11 cellular contexts compared by ENCODE assay signal in the genomic region with DNA sequence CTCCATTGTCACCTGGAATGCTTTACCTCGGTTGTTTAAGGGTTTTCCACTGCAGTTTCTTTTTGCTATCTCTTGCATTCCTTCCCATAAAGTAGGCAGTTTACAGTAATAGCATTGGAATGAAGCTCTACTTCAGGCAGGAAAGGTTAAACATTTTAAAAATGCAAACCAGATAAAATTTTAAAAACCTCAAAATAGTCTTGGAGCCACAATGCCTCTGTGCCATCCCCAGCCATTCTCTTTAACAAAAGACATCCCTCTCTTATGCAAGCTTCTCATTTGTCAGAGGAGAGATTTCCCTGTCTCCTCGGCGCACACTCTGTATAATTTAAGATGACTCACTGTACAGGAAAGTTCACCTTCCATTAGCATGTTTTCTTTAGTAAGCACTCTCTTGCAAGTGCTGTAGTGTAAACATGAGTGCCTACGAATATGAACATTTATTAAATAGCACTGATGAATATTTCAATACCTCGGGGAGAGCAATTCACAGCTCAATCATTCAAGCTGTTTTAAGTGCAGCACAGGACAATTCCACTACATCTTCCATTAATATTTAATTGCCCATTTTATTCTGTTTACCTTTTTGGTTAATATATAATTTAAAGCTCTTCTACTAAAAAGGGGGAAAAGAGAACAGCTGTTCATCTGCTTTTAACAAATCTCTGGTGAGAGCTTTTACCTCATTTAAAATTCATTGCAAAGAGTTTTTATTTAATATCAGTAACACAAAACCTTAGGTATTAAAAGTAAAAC.
A peak's percentile ranks its signal among the peaks of the same experiment; 100 is the strongest.
DNase-seq lines count a peak whose midpoint lies in the region; ATAC-seq and TF ChIP-seq lines count a peak whose summit lies in the region.
"Had no signal": no experiment of that assay in that cellular context is flagged by ENCODE, and none has a peak within 500 bp of the region (broad histone marks: within the 10 kb centered on the region; RNA-seq: fewer than 3 reads in every experiment).

No MANE protein-coding gene starts in this region.

- H3K4me3 Mint-ChIP-seq in HFFc6 = peak overlapping the region; percentile 68
- H3K4me3 Mint-ChIP-seq: CD4-positive, CD25-positive, alpha-beta regulatory T cell had no signal

- H3K4me1 Mint-ChIP-seq in HFFc6 (ENCODE audit: low read depth) = peaks cover 53% of the 10 kb centered on the region
- H3K4me1 Mint-ChIP-seq: CD4-positive, CD25-positive, alpha-beta regulatory T cell had no signal

- DNase-seq in HFFc6 (peak; percentile 86), islet precursor cell (peak; percentile 70), right atrium auricular region (ENCODE audit: low spot score) (no peak), T-helper 9 cell (no peak), NCI-H82 treated with DMSO at 0.1 percent for 48 hours (lab: John Stamatoyannopoulos, UW; ENCODE audit: unreplicated experiment) (no peak)
- DNase-seq: CD4-positive, CD25-positive, alpha-beta regulatory T cell; effector CD8-positive, alpha-beta T cell; Karpas-422 had no signal

- H3K36me3 ChIP-seq in ACC112 (ENCODE audit: insufficient read depth, low read length) (no peaks in the 10 kb centered on the region), right atrium auricular region (no peaks in the 10 kb centered on the region)

- no peaks in the 10 kb centered on the region for H3K9me3 ChIP-seq in right atrium auricular region

- H3K27me3 Mint-ChIP-seq in HFFc6 (ENCODE audit: insufficient read depth) = no peaks in the 10 kb centered on the region
- H3K27me3 Mint-ChIP-seq: CD4-positive, CD25-positive, alpha-beta regulatory T cell had no signal

- H3K27ac ChIP-seq in ACC112 (ENCODE audit: low read depth, low read length) (peak overlapping the region; percentile 52), right atrium auricular region (no peak overlapping the region)

- H3K4me1 ChIP-seq in ACC112 (ENCODE audit: control insufficient read depth, insufficient read depth, low read length, unreplicated experiment) (peaks cover 23% of the 10 kb centered on the region), right atrium auricular region (no peaks in the 10 kb centered on the region)

- H3K27ac Mint-ChIP-seq in HFFc6 = peak overlapping the region; percentile 70
- H3K27ac Mint-ChIP-seq: CD4-positive, CD25-positive, alpha-beta regulatory T cell had no signal

- peaks cover under 1% of the 10 kb centered on the region for H3K9me3 Mint-ChIP-seq in HFFc6

- H3K4me3 ChIP-seq in ACC112 (ENCODE audit: low read depth, low read length) (peak overlapping the region; percentile 53; the same call in 1 of the 2 replicates), right atrium auricular region (no peak overlapping the region)

- H3K27me3 ChIP-seq in ACC112 (ENCODE audit: insufficient read depth, low read length) (no peaks in the 10 kb centered on the region), right atrium auricular region (no peaks in the 10 kb centered on the region)

- H3K79me2 ChIP-seq in ACC112 (ENCODE audit: control insufficient read depth, insufficient read depth, low read length, unreplicated experiment) = no peaks in the 10 kb centered on the region

- H2AFZ ChIP-seq in ACC112 (ENCODE audit: low read length, unreplicated experiment) = peak overlapping the region; percentile 57

- ATAC-seq in SK-N-SH treated with all-trans-retinoic acid at 6 μM for 48 hours = peak; percentile 97
- ATAC-seq in HG02970 (IDR thresholded peaks at IDR 0.05; ENCODE audit: low FRiP score, unreplicated experiment) = no peak

- peaks cover under 1% of the 10 kb centered on the region for H3K36me3 Mint-ChIP-seq in HFFc6 (ENCODE audit: low read depth)
- H3K36me3 Mint-ChIP-seq: CD4-positive, CD25-positive, alpha-beta regulatory T cell had no signal

- TF ChIP-seq CTCF in HFFc6 (IDR thresholded peaks at IDR 0.05) (no peak), right atrium auricular region (IDR thresholded peaks at IDR 0.05) (no peak)

TF ChIP-seq in SK-N-SH treated with all-trans-retinoic acid at 6 μM for 48 hours, 23 proteins besides CTCF, POLR2A, EP300 and RAD21:
- TF ChIP-seq TCF4 (CRISPR knock-in tag; IDR thresholded peaks at IDR 0.05; ENCODE audit: borderline replicate concordance) = no peak
- TF ChIP-seq, protein P1, sequence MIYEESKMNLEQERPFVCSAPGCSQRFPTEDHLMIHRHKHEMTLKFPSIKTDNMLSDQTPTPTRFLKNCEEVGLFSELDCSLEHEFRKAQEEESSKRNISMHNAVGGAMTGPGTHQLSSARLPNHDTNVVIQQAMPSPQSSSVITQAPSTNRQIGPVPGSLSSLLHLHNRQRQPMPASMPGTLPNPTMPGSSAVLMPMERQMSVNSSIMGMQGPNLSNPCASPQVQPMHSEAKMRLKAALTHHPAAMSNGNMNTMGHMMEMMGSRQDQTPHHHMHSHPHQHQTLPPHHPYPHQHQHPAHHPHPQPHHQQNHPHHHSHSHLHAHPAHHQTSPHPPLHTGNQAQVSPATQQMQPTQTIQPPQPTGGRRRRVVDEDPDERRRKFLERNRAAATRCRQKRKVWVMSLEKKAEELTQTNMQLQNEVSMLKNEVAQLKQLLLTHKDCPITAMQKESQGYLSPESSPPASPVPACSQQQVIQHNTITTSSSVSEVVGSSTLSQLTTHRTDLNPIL (CRISPR knock-in tag; IDR thresholded peaks at IDR 0.05; ENCODE audit: low read depth) = peak; percentile 21; the same call in 1 of the 2 replicates
- no peak for TF ChIP-seq ZNF565 (CRISPR knock-in tag; conservative IDR thresholded peaks at IDR 0.05; ENCODE audit: low read depth)
- no peak for TF ChIP-seq SNAI2 (CRISPR knock-in tag; IDR thresholded peaks at IDR 0.05)
- TF ChIP-seq GLIS3 (CRISPR knock-in tag; IDR thresholded peaks at IDR 0.05) = 0 out of 2 replicates have a peak, but pooled peaks have one; percentile 41
- TF ChIP-seq, protein P2, sequence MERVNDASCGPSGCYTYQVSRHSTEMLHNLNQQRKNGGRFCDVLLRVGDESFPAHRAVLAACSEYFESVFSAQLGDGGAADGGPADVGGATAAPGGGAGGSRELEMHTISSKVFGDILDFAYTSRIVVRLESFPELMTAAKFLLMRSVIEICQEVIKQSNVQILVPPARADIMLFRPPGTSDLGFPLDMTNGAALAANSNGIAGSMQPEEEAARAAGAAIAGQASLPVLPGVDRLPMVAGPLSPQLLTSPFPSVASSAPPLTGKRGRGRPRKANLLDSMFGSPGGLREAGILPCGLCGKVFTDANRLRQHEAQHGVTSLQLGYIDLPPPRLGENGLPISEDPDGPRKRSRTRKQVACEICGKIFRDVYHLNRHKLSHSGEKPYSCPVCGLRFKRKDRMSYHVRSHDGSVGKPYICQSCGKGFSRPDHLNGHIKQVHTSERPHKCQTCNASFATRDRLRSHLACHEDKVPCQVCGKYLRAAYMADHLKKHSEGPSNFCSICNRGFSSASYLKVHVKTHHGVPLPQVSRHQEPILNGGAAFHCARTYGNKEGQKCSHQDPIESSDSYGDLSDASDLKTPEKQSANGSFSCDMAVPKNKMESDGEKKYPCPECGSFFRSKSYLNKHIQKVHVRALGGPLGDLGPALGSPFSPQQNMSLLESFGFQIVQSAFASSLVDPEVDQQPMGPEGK (CRISPR knock-in tag; IDR thresholded peaks at IDR 0.05; ENCODE audit: borderline replicate concordance) = no peak
- TF ChIP-seq ISL1 (CRISPR knock-in tag; IDR thresholded peaks at IDR 0.05) = peak; percentile 95
- peak; percentile 35; the same call in 1 of the 2 replicates for TF ChIP-seq TOX (CRISPR knock-in tag; IDR thresholded peaks at IDR 0.05; ENCODE audit: borderline replicate concordance)

Comparison
In these comparisons a context has a peak if more than half of its experiments do, and no peak if none do; other contexts are left out.
1. DNase-seq: peak in HFFc6 (single experiment) and islet precursor cell (single experiment); none in right atrium auricular region (single experiment), T-helper 9 cell (single experiment) and NCI-H82 treated with DMSO at 0.1 percent for 48 hours (single experiment).